ENCODE assay signal across 18 cellular contexts in the genomic region with DNA sequence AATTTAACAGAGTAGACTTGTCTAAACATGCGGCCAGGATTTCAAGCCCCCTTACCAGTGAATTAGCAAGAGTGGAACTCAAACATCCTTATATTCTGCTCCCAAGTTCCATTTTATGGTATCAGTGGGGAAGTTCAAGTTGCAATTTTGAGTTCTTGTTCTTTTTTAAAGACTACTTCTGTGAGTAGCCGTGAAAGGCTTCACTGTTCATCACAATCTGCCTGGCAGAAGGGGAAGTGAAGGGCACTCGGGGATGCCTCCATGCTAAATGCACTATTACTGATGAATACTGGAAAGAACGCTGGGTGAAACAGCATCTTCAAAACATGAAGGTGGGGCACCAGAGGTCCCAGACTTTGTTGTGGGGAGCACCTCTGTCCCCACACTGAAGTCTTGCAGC. TPM values are rescaled to one million over a fixed set of nuclear protein-coding genes. Genes with fewer than 3 reads are reported as not detected.
DNase-seq lines count a peak whose midpoint lies in the region; ATAC-seq and TF ChIP-seq lines count a peak whose summit lies in the region.
"Had no signal": no experiment of that assay in that cellular context is flagged by ENCODE, and none has a peak within 500 bp of the region (broad histone marks: within the 10 kb centered on the region; RNA-seq: fewer than 3 reads in every experiment).

No MANE protein-coding gene starts in this region.

- ATAC-seq in left lung: peak; percentile 29
- ATAC-seq in activated naive CD4-positive, alpha-beta T cell treated with anti-CD3 and anti-CD28 coated beads, Interleukin-2, amount 50 U/mL, for 72 hours: no peak

- peaks cover 10 to 16% of the 10 kb centered on the region in 2 donors for H3K36me3 Mint-ChIP-seq in CD14-positive monocyte
- peaks cover 0 to 7% of the 10 kb centered on the region in 2 donors for H3K36me3 Mint-ChIP-seq in activated naive CD4-positive, alpha-beta T cell treated with anti-CD3 and anti-CD28 coated beads, Interleukin-2, amount 50 U/mL, for 72 hours

- H3K27me3 Mint-ChIP-seq in CD14-positive monocyte (ENCODE audit: low read depth in 3 of 3): peaks cover 0 to 7% (median 0%) of the 10 kb centered on the region in 3 donors
- H3K27me3 Mint-ChIP-seq: B cell; CD8-positive, alpha-beta memory T cell had no signal

- intact Hi-C loops in CD14-positive monocyte (cut with micrococcal nuclease) (no loop called here), left lung (cut with DNase I) (no loop called here)

- no peaks in the 10 kb centered on the region for H4K20me1 ChIP-seq in smooth muscle cell (ENCODE audit: low read depth)

- peaks cover 0 to 8% of the 10 kb centered on the region in 2 donors for H3K9me3 ChIP-seq in left lung
- H3K9me3 ChIP-seq in smooth muscle cell (replicated peaks; ENCODE audit: low read depth): no peaks in the 10 kb centered on the region

- no peak overlapping the region for H3K9ac ChIP-seq in smooth muscle cell (ENCODE audit: low read depth)

- no peak overlapping the region for H3K4me2 ChIP-seq in smooth muscle cell

- H3K27me3 ChIP-seq in left lung: no peaks in the 10 kb centered on the region
- H3K27me3 ChIP-seq in smooth muscle cell (ENCODE audit: low read depth): no peaks in the 10 kb centered on the region

- H3K27ac ChIP-seq in left lung (no peak overlapping the region), smooth muscle cell (ENCODE audit: low read depth) (no peak overlapping the region)
- H3K27ac ChIP-seq: RWPE1 had no signal

- H3K9me3 Mint-ChIP-seq in CD14-positive monocyte: peaks cover 6 to 21% (median 10%) of the 10 kb centered on the region in 7 donors
- H3K9me3 Mint-ChIP-seq in activated naive CD4-positive, alpha-beta T cell treated with anti-CD3 and anti-CD28 coated beads, Interleukin-2, amount 50 U/mL, for 72 hours: peaks cover 5% of the 10 kb centered on the region in 2 donors

- no peaks in the 10 kb centered on the region for H3F3A ChIP-seq in smooth muscle cell (ENCODE audit: low read depth)

- no peak overlapping the region for H2AFZ ChIP-seq in smooth muscle cell (ENCODE audit: low read depth)

- H3K36me3 ChIP-seq in left lung (no peaks in the 10 kb centered on the region), smooth muscle cell (ENCODE audit: low read depth) (no peaks in the 10 kb centered on the region)

- TF ChIP-seq CTCF in CD14-positive monocyte (IDR thresholded peaks at IDR 0.05) (no peak), left lung (IDR thresholded peaks at IDR 0.05) (no peak), smooth muscle cell (IDR thresholded peaks at IDR 0.05; ENCODE audit: borderline replicate concordance, insufficient read depth, poor library complexity, severe bottlenecking) (no peak)

- H3K27ac Mint-ChIP-seq in CD14-positive monocyte: peak overlapping the region; percentile 52 to 89 (median 76)
- no peak overlapping the region for H3K27ac Mint-ChIP-seq in activated naive CD4-positive, alpha-beta T cell treated with anti-CD3 and anti-CD28 coated beads, Interleukin-2, amount 50 U/mL, for 72 hours
- H3K27ac Mint-ChIP-seq: B cell; T-helper 1 cell treated with Interleukin-12 subunit alpha and Interleukin-12 subunit beta and Interleukin-4 antibody, amounts not matched to agents 30 μg/mL and 1 μg/mL, for 36 hours had no signal

- 93% methylated on average over 4 of the region's 4 CpGs for WGBS in smooth muscle cell (ENCODE audit: low lambda C conversion rate)

- DNase-seq in CD14-positive monocyte (ENCODE audit: low spot score) (peak; percentile 55), DMS79 treated with DMSO at 0.1 percent for 48 hours (lab: John Stamatoyannopoulos, UW) (peak; percentile 80), NOMO-1 treated with DMSO at 0.1 percent for 48 hours (lab: John Stamatoyannopoulos, UW; ENCODE audit: unreplicated experiment) (peak; percentile 90), left lung (no peak), SIG-M5 (lab: John Stamatoyannopoulos, UW) (no peak), NCI-H2029 treated with DMSO at 0.1 percent for 48 hours (lab: John Stamatoyannopoulos, UW) (no peak), smooth muscle cell (lab: John Stamatoyannopoulos, UW; ENCODE audit: unreplicated experiment) (no peak)
- no peak for DNase-seq in activated naive CD4-positive, alpha-beta T cell treated with anti-CD3 and anti-CD28 coated beads, Interleukin-2, amount 50 U/mL, for 72 hours (ENCODE audit: low spot score in 2 of 2)
- DNase-seq: HCEC 1CT, NCI-H1092, NCI-H1694, NCI-H446, NCI-H774 had no signal

- H3K4me1 ChIP-seq in left lung: peaks cover 0 to 4% of the 10 kb centered on the region in 2 donors
- H3K4me1 ChIP-seq in smooth muscle cell (ENCODE audit: low read depth): no peaks in the 10 kb centered on the region

- H3K4me1 Mint-ChIP-seq in CD14-positive monocyte: peaks cover 59% of the 10 kb centered on the region

- H3K4me3 ChIP-seq in left lung (no peak overlapping the region), smooth muscle cell (no peak overlapping the region)

- H3K4me3 Mint-ChIP-seq in CD14-positive monocyte: peak overlapping the region in 1 of 2 donors; percentile 57
- H3K4me3 Mint-ChIP-seq: B cell; CD8-positive, alpha-beta memory T cell; T-helper 1 cell treated with Interleukin-12 subunit alpha and Interleukin-12 subunit beta and Interleukin-4 antibody, amounts not matched to agents 30 μg/mL and 1 μg/mL, for 36 hours had no signal

- no peaks in the 10 kb centered on the region for H3K79me2 ChIP-seq in smooth muscle cell (ENCODE audit: low read depth)

RNA-seq across cellular contexts. Expression of a gene that starts 22.4 kb away (rescaled TPM):
- polyA plus RNA-seq in CD14-positive monocyte (100 to 1,000 TPM; 774 to 775 TPM), smooth muscle cell (0.39 TPM in 1 of 2 replicates, not detected in the other)
- total RNA-seq in left lung (10 to 100 TPM; 21.0 to 29.1 TPM), smooth muscle cell (0.40 and 1.6 TPM in 2 replicates)
- under 1 TPM in 1 of 2 donors, not detected in 1; 0.14 TPM for total RNA-seq in activated naive CD4-positive, alpha-beta T cell treated with anti-CD3 and anti-CD28 coated beads, Interleukin-2, amount 50 U/mL, for 72 hours
- total RNA-seq: HT-29 had no signal

Comparison
In these comparisons a context has a peak if more than half of its experiments do, and no peak if none do; other contexts are left out.
1. DNase-seq: peak in CD14-positive monocyte (single experiment), DMS79 treated with DMSO at 0.1 percent for 48 hours (single experiment) and NOMO-1 treated with DMSO at 0.1 percent for 48 hours (single experiment); none in left lung (0 of 2), SIG-M5 (single experiment), NCI-H2029 treated with DMSO at 0.1 percent for 48 hours (single experiment), activated naive CD4-positive, alpha-beta T cell treated with anti-CD3 and anti-CD28 coated beads, Interleukin-2, amount 50 U/mL, for 72 hours (0 of 2) and smooth muscle cell (single experiment).
2. H3K27ac Mint-ChIP-seq: peak in CD14-positive monocyte (7 of 7); none in activated naive CD4-positive, alpha-beta T cell treated with anti-CD3 and anti-CD28 coated beads, Interleukin-2, amount 50 U/mL, for 72 hours (0 of 2).